In the genomic region with DNA sequence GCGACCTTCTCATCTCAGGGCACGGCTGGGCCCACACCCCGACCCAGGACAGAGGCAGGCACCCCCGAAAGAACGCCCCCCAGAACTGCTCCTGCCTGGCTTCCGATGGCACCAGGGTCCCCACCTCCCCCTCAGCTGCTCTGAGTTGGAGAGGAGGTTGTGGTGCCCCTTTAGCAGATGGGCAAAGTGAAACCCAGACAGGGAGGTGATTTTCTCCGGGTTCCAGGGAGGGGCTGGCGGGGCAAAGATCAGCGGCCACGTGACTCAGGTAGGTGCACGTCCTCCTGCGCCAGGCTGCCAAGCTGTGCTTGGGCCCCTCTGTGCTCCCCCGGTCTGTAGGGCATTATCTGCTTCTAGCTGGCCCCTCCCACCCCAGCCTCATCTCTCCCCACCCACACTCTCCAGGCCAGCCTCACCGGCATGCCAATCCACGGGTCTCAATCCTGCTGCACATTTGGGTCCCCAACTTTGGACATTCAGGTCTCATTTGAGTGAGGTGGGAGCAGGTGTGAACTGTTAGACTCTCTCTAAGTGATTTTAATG, we compare ENCODE assay signal across 21 cellular contexts.
"Had no signal": no experiment of that assay in that cellular context is flagged by ENCODE, and none has a peak within 500 bp of the region (broad histone marks: within the 10 kb centered on the region; RNA-seq: fewer than 3 reads in every experiment).

No MANE protein-coding gene starts in this region.

- H3K4me2 ChIP-seq: hepatocyte had no signal

- H3K4me3 ChIP-seq: colonic mucosa, esophagus muscularis mucosa, gastroesophageal sphincter, heart left ventricle, hepatocyte, left lung, lower lobe of right lung, mucosa of descending colon had no signal

- DNase-seq: colonic mucosa; cortex of kidney; effector CD8-positive, alpha-beta T cell; effector memory CD8-positive, alpha-beta T cell; endodermal cell; foreskin keratinocyte; hypothalamus; immature natural killer cell; islet precursor cell; left cardiac atrium; left lung; left ventricle myocardium superior; lower lobe of right lung; mesenchymal stem cell; mucosa of descending colon had no signal

- H3K79me2 ChIP-seq: hepatocyte had no signal

- H3K27ac ChIP-seq: colonic mucosa, esophagus muscularis mucosa, foreskin keratinocyte, gastroesophageal sphincter, heart left ventricle, hepatocyte, left lung, lower lobe of right lung had no signal

- H3K9me3 ChIP-seq: colonic mucosa, heart left ventricle, left lung, lower lobe of right lung, mucosa of descending colon had no signal

- H3K4me1 ChIP-seq: colonic mucosa, esophagus muscularis mucosa, gastroesophageal sphincter, heart left ventricle, left lung, lower lobe of right lung had no signal

- H2AFZ ChIP-seq: hepatocyte had no signal

- H3K27me3 ChIP-seq: colonic mucosa, hepatocyte had no signal

- FAIRE-seq: endometrium, frontal cortex had no signal

- ATAC-seq: effector memory CD8-positive, alpha-beta T cell; foreskin keratinocyte; gastroesophageal sphincter; left cardiac atrium; left lung; left ventricle myocardium superior; lower lobe of right lung; mucosa of descending colon had no signal

- H3K36me3 ChIP-seq: colonic mucosa, esophagus muscularis mucosa, gastroesophageal sphincter, heart left ventricle, left lung, lower lobe of right lung had no signal
